ENCODE assay signal across 11 cellular contexts in genomic region chr16:75620326-75621169, GRCh38. TPM values are rescaled to one million over a fixed set of nuclear protein-coding genes. Genes with fewer than 3 reads are reported as not detected.
DNase-seq lines count a peak whose midpoint lies in the region; ATAC-seq and TF ChIP-seq lines count a peak whose summit lies in the region.
"Had no signal": no experiment of that assay in that cellular context is flagged by ENCODE, and none has a peak within 500 bp of the region (broad histone marks: within the 10 kb centered on the region; RNA-seq: fewer than 3 reads in every experiment).

No MANE protein-coding gene starts in this region.

- H3K27ac ChIP-seq in PC-3 (ENCODE audit: low read length) (no peak overlapping the region), A673 (ENCODE audit: low read depth, low read length, poor library complexity, severe bottlenecking) (no peak overlapping the region)

- no peak overlapping the region for H3K9ac ChIP-seq in PC-3 (ENCODE audit: low read length)

- H3K27me3 Mint-ChIP-seq in natural killer cell treated with Interleukin-12 subunit alpha and Interleukin-12 subunit beta and Interleukin-15 and Interleukin-18, amount 100 ng/mL, for 72 hours: no peaks in the 10 kb centered on the region

- intact Hi-C loops in PC-3 (cut with micrococcal nuclease): loop anchor here (5.0 kb wide), 2 partner anchors 63 to 158 kb away; partner anchors contain the start of genes TMEM170A and TMEM231
- intact Hi-C loops in A673 (cut with micrococcal nuclease; ENCODE audit: unreplicated experiment): loop anchor here (1.0 to 5.0 kb wide), 2 partner anchors 142 to 149 kb away; no protein-coding TSS in a partner anchor

- no peak overlapping the region for H3K4me3 ChIP-seq in PC-3 (ENCODE audit: low read length)
- no peak overlapping the region for H3K4me3 ChIP-seq in A673 (ENCODE audit: low read depth, low read length, poor library complexity, severe bottlenecking)

- H3K4me3 Mint-ChIP-seq in natural killer cell treated with Interleukin-12 subunit alpha and Interleukin-12 subunit beta and Interleukin-15 and Interleukin-18, amount 100 ng/mL, for 72 hours: peak overlapping the region; percentile 89

- no TSS peak for BruUV-seq in PC-3 (replicated peaks; lab: Mats Ljungman, UMichigan)
- no TSS peak for BruUV-seq in A673 (replicated peaks; lab: Mats Ljungman, UMichigan)

- CTCF ChIA-PET in PC-3 (lab: Charles Lee) (interaction anchor here (1.0 kb wide), 4 partner anchors 27 to 103 kb away, joined by 3 to 6 read pairs (median 4); partner anchors contain the start of genes KARS1 and TERF2IP), A673 (lab: Charles Lee) (interaction anchor here (1.1 kb wide), 1 partner anchor 149 kb away, joined by 4 read pairs; no protein-coding TSS in a partner anchor)

- H3K9me2 ChIP-seq in PC-3 (replicated peaks; ENCODE audit: low read length): no peaks in the 10 kb centered on the region

- H3K27me3 ChIP-seq in PC-3 (ENCODE audit: low read length) (no peaks in the 10 kb centered on the region), A673 (replicated peaks; ENCODE audit: insufficient read depth, low read depth, low read length, poor library complexity) (no peaks in the 10 kb centered on the region)

- POLR2A ChIA-PET in PC-3 (lab: Charles Lee; ENCODE audit: unreplicated experiment) (no interaction called here), A673 (lab: Charles Lee; ENCODE audit: low non-redundant PET) (interaction anchor here (0.7 to 1.0 kb wide), 2 partner anchors 44 to 211 kb away, joined by 3 to 6 read pairs; no protein-coding TSS in a partner anchor)

- H2AFZ ChIP-seq in PC-3 (ENCODE audit: low read length): no peak overlapping the region

- H3F3A ChIP-seq in PC-3 (ENCODE audit: low read length, unreplicated experiment): no peaks in the 10 kb centered on the region

- H3K4me1 ChIP-seq in PC-3 (ENCODE audit: insufficient read depth, low read length) (peaks cover 28% of the 10 kb centered on the region), A673 (ENCODE audit: insufficient read depth, low read length, poor library complexity, severe bottlenecking) (peaks cover 16% of the 10 kb centered on the region)

- H3K27ac Mint-ChIP-seq in natural killer cell treated with Interleukin-12 subunit alpha and Interleukin-12 subunit beta and Interleukin-15 and Interleukin-18, amount 100 ng/mL, for 72 hours: peak overlapping the region; percentile 89 to 93

- peaks cover 18% of the 10 kb centered on the region for H3K36me3 Mint-ChIP-seq in natural killer cell treated with Interleukin-12 subunit alpha and Interleukin-12 subunit beta and Interleukin-15 and Interleukin-18, amount 100 ng/mL, for 72 hours

- peak; percentile 63 for DNase-seq in CMK (ENCODE audit: low read depth)
- DNase-seq in PC-3: no peak
- DNase-seq in activated effector memory CD4-positive, alpha-beta T cell treated with Interleukin-2 at 50 U/mL for 16 hours: peak; percentile 12
- DNase-seq in natural killer cell treated with Interleukin-12 subunit alpha and Interleukin-12 subunit beta and Interleukin-15 and Interleukin-18, amount 100 ng/mL, for 72 hours (ENCODE audit: low spot score): no peak
- no peak for DNase-seq in COLO668 (lab: John Stamatoyannopoulos, UW; ENCODE audit: unreplicated experiment)
- no peak for DNase-seq in NCI-H1694 treated with DMSO at 0.1 percent for 48 hours (lab: John Stamatoyannopoulos, UW)
- DNase-seq in NCI-H774 (lab: John Stamatoyannopoulos, UW): no peak
- DNase-seq in A673 (ENCODE audit: low spot score): no peak
- DNase-seq: DMS79 had no signal

- peaks cover 14% of the 10 kb centered on the region for H3K79me2 ChIP-seq in PC-3 (ENCODE audit: low read length)

- peak overlapping the region; percentile 99 for H3K4me2 ChIP-seq in PC-3 (ENCODE audit: low read length)

- no peaks in the 10 kb centered on the region for H3K9me3 Mint-ChIP-seq in natural killer cell treated with Interleukin-12 subunit alpha and Interleukin-12 subunit beta and Interleukin-15 and Interleukin-18, amount 100 ng/mL, for 72 hours

- 0 out of 2 replicates have a peak, but pooled peaks cover 2% of the 10 kb centered on the region for H3K36me3 ChIP-seq in PC-3 (ENCODE audit: low read depth, low read length)
- H3K36me3 ChIP-seq in A673 (ENCODE audit: insufficient read depth, low read length, poor library complexity, severe bottlenecking): peaks cover 24% of the 10 kb centered on the region

- TF ChIP-seq CTCF in PC-3 (conservative IDR thresholded peaks at IDR 0.05; ENCODE audit: low read depth, low read length) (no peak), A673 (conservative IDR thresholded peaks at IDR 0.05; ENCODE audit: low read depth, low read length) (no peak)

- H3K4me1 Mint-ChIP-seq in natural killer cell treated with Interleukin-12 subunit alpha and Interleukin-12 subunit beta and Interleukin-15 and Interleukin-18, amount 100 ng/mL, for 72 hours (ENCODE audit: low read depth in 2 of 2): peaks cover 27 to 57% of the 10 kb centered on the region in 2 donors

- no peaks in the 10 kb centered on the region for H4K20me1 ChIP-seq in PC-3 (ENCODE audit: low read length)

- no peak for ATAC-seq in PC-3
- peak in 1 of 2 donors; percentile 46 for ATAC-seq in natural killer cell treated with Interleukin-12 subunit alpha and Interleukin-12 subunit beta and Interleukin-15 and Interleukin-18, amount 100 ng/mL, for 72 hours

- H3K9me3 ChIP-seq in PC-3 (ENCODE audit: low read length) (no peaks in the 10 kb centered on the region), A673 (ENCODE audit: low read depth, low read length, poor library complexity, severe bottlenecking) (no peaks in the 10 kb centered on the region)

RNA-seq across cellular contexts. Expression of gene ADAT1, which starts 2.5 kb away (rescaled TPM):
- total RNA-seq in PC-3 (2014; rRNA removed) (42.8 and 60.1 TPM in 2 replicates), A673 (2021) (65.3 and 79.7 TPM in 2 replicates)
- 10 to 100 TPM; 41.3 to 64.2 TPM for total RNA-seq in natural killer cell treated with Interleukin-12 subunit alpha and Interleukin-12 subunit beta and Interleukin-15 and Interleukin-18, amount 100 ng/mL, for 72 hours

RNA-seq across cellular contexts. Expression of gene KARS1, which starts 26.9 kb away (rescaled TPM):
- 137 and 148 TPM in 2 replicates for total RNA-seq in PC-3 (2014; rRNA removed)
- total RNA-seq in natural killer cell treated with Interleukin-12 subunit alpha and Interleukin-12 subunit beta and Interleukin-15 and Interleukin-18, amount 100 ng/mL, for 72 hours: 100 to 1,000 TPM; 198 to 239 TPM
- 244 and 253 TPM in 2 replicates for total RNA-seq in A673 (2021)

RNA-seq across cellular contexts. Expression of gene TERF2IP, which starts 27.0 kb away (rescaled TPM):
- total RNA-seq in PC-3 (2014; rRNA removed) (25.7 and 27.2 TPM in 2 replicates), A673 (2021) (43.0 and 48.5 TPM in 2 replicates)
- 100 to 1,000 TPM in 1 of 2 donors, 10 to 100 TPM in 1; 77.9 to 116 TPM for total RNA-seq in natural killer cell treated with Interleukin-12 subunit alpha and Interleukin-12 subunit beta and Interleukin-15 and Interleukin-18, amount 100 ng/mL, for 72 hours

RNA-seq across cellular contexts. Expression of gene GABARAPL2, which starts 54.4 kb away (rescaled TPM):
- total RNA-seq in PC-3 (2014; rRNA removed): 24.7 and 31.2 TPM in 2 replicates
- 10 to 100 TPM; 51.5 to 75.9 TPM for total RNA-seq in natural killer cell treated with Interleukin-12 subunit alpha and Interleukin-12 subunit beta and Interleukin-15 and Interleukin-18, amount 100 ng/mL, for 72 hours
- total RNA-seq in A673 (2021): 88.8 and 95.4 TPM in 2 replicates

RNA-seq across cellular contexts. Expression of gene CPHXL2, which starts 56.3 kb away (rescaled TPM):
- total RNA-seq in PC-3 (2014; rRNA removed) (not detected in 2 replicates), A673 (2021) (not detected in 2 replicates)
- total RNA-seq in natural killer cell treated with Interleukin-12 subunit alpha and Interleukin-12 subunit beta and Interleukin-15 and Interleukin-18, amount 100 ng/mL, for 72 hours: not detected
- total RNA-seq: LHCN-M2, urinary bladder had no signal

Comparison
In these comparisons a context has a peak if more than half of its experiments do, and no peak if none do; other contexts are left out.
1. DNase-seq: peak in CMK (single experiment) and activated effector memory CD4-positive, alpha-beta T cell treated with Interleukin-2 at 50 U/mL for 16 hours (single experiment); none in PC-3 (single experiment), natural killer cell treated with Interleukin-12 subunit alpha and Interleukin-12 subunit beta and Interleukin-15 and Interleukin-18, amount 100 ng/mL, for 72 hours (single experiment), COLO668 (single experiment), NCI-H1694 treated with DMSO at 0.1 percent for 48 hours (single experiment), NCI-H774 (single experiment) and A673 (single experiment).